Comparison of ENCODE assay signal across 10 cellular contexts in genomic region chr16:10387378-10387681, GRCh38. TPM values are rescaled to one million over a fixed set of nuclear protein-coding genes. Genes with fewer than 3 reads are reported as not detected.
DNase-seq lines count a peak whose midpoint lies in the region; ATAC-seq, FAIRE-seq and TF ChIP-seq lines count a peak whose summit lies in the region.
"Had no signal": no experiment of that assay in that cellular context is flagged by ENCODE, and none has a peak within 500 bp of the region (broad histone marks: within the 10 kb centered on the region; RNA-seq: fewer than 3 reads in every experiment).

No MANE protein-coding gene starts in this region.

- FAIRE-seq in HepG2 (lab: Jason Lieb, UNC), result no peak

- H3K27me3 ChIP-seq in HepG2 (ENCODE audit: control insufficient read depth in 1 of 2, insufficient read depth in 2 of 2, low read length in 2 of 2), result no peaks in the 10 kb centered on the region; a peak in 1 of 5 replicates
- H3K27me3 ChIP-seq: tibial artery had no signal

- TF ChIP-seq POLR2A in HepG2 (IDR thresholded peaks at IDR 0.05; ENCODE audit: insufficient read depth in 1 of 2, low read depth in 2 of 2, low read length in 2 of 2), result no peak

- TF ChIP-seq RAD21 in HepG2 (CRISPR knock-in tag; IDR thresholded peaks at IDR 0.05), result no peak

- peaks cover 52% of the 10 kb centered on the region for H3K36me3 Mint-ChIP-seq in stimulated activated naive CD8-positive, alpha-beta T cell treated with anti-CD3 and anti-CD28 coated beads, Interleukin-15, Interleukin-2, amounts not matched to agents 100 ng/mL and 50 ng/mL, for 24 hours (ENCODE audit: low read depth)
- peaks cover 53% of the 10 kb centered on the region for H3K36me3 Mint-ChIP-seq in activated naive CD8-positive, alpha-beta T cell treated with anti-CD3 and anti-CD28 coated beads for 36 hours

- no peak overlapping the region for H2AFZ ChIP-seq in HepG2 (ENCODE audit: low read length)

- peaks cover 57% of the 10 kb centered on the region for H3K4me1 ChIP-seq in HepG2 (ENCODE audit: insufficient read depth, low read length)

- H3K27ac Mint-ChIP-seq in stimulated activated naive CD8-positive, alpha-beta T cell treated with anti-CD3 and anti-CD28 coated beads, Interleukin-15, Interleukin-2, amounts not matched to agents 100 ng/mL and 50 ng/mL, for 24 hours, result peak overlapping the region; percentile 58
- no peak overlapping the region for H3K27ac Mint-ChIP-seq in activated naive CD8-positive, alpha-beta T cell treated with anti-CD3 and anti-CD28 coated beads for 36 hours

- no TSS peak for BruUV-seq in HepG2 (replicated peaks; lab: Mats Ljungman, UMichigan)

- H4K20me1 ChIP-seq in HepG2 (ENCODE audit: insufficient read depth, low read length), result peaks cover 14% of the 10 kb centered on the region; the same call in 1 of the 2 replicates

- H3K9ac ChIP-seq in HepG2 (ENCODE audit: insufficient read depth, low read depth, low read length), result peak overlapping the region; percentile 89

- peaks cover 50% of the 10 kb centered on the region for H3K4me1 Mint-ChIP-seq in stimulated activated naive CD8-positive, alpha-beta T cell treated with anti-CD3 and anti-CD28 coated beads, Interleukin-15, Interleukin-2, amounts not matched to agents 100 ng/mL and 50 ng/mL, for 24 hours (ENCODE audit: low read depth)
- H3K4me1 Mint-ChIP-seq in activated naive CD8-positive, alpha-beta T cell treated with anti-CD3 and anti-CD28 coated beads for 36 hours, result peaks cover 35% of the 10 kb centered on the region

- peaks cover 0 to 6% of the 10 kb centered on the region in 2 experiments; a peak in 2 of 5 replicates for H3K36me3 ChIP-seq in HepG2 (replicated peaks in 1 of 2; ENCODE audit: control insufficient read depth in 1 of 2, insufficient read depth in 2 of 2, low read length in 2 of 2)
- H3K36me3 ChIP-seq: tibial artery had no signal

- WGBS in HepG2 (ENCODE audit: low lambda C conversion rate), result 50% methylated on average over 2 of the region's 2 CpGs

- ATAC-seq in stimulated activated naive CD8-positive, alpha-beta T cell treated with anti-CD3 and anti-CD28 coated beads, Interleukin-15, Interleukin-2, amounts not matched to agents 100 U/mL and 50 U/mL, for 24 hours, result no peak
- no peak for ATAC-seq in HepG2

- TF ChIP-seq EP300 in HepG2 (IDR thresholded peaks at IDR 0.05; ENCODE audit: low read depth in 2 of 2, low read length in 2 of 2) (no peak), HepG2 (CRISPR knock-in tag; IDR thresholded peaks at IDR 0.05; ENCODE audit: borderline replicate concordance) (no peak)

- H3K4me3 Mint-ChIP-seq in stimulated activated naive CD8-positive, alpha-beta T cell treated with anti-CD3 and anti-CD28 coated beads, Interleukin-15, Interleukin-2, amounts not matched to agents 100 ng/mL and 50 ng/mL, for 24 hours, result peak overlapping the region; percentile 98
- peak overlapping the region; percentile 93 for H3K4me3 Mint-ChIP-seq in activated naive CD8-positive, alpha-beta T cell treated with anti-CD3 and anti-CD28 coated beads for 36 hours

- POLR2A ChIA-PET in HepG2 (lab: Yijun Ruan, JAX), result interaction anchor here (0.6 to 3.1 kb wide), 5 partner anchors 19 to 130 kb away, joined by 3 to 37 read pairs (median 4); no protein-coding TSS in a partner anchor

- H3K27ac ChIP-seq in HepG2 (ENCODE audit: extremely low read length, insufficient read depth, low read length), result peak overlapping the region; percentile 76
- H3K27ac ChIP-seq: tibial artery had no signal

- H3K4me2 ChIP-seq in HepG2 (ENCODE audit: low read depth, low read length), result peak overlapping the region; percentile 99

- no peak for DNase-seq in stimulated activated naive CD8-positive, alpha-beta T cell treated with anti-CD3 and anti-CD28 coated beads, Interleukin-15, Interleukin-2, amounts not matched to agents 100 U/mL and 50 U/mL, for 24 hours
- DNase-seq in activated naive CD8-positive, alpha-beta T cell treated with anti-CD3 and anti-CD28 coated beads for 36 hours, result no peak
- no peak for DNase-seq in HepG2 (ENCODE audit: low spot score)
- no peak for DNase-seq in GM19238 (ENCODE audit: insufficient read length, low spot score)
- no peak for DNase-seq in midbrain (lab: John Stamatoyannopoulos, UW)
- DNase-seq in hippocampal formation (lab: John Stamatoyannopoulos, UW), result no peak
- no peak for DNase-seq in GM13977 (ENCODE audit: low spot score)
- DNase-seq: NCI-H146, tibial artery had no signal

- no peaks in the 10 kb centered on the region for H3K27me3 Mint-ChIP-seq in stimulated activated naive CD8-positive, alpha-beta T cell treated with anti-CD3 and anti-CD28 coated beads, Interleukin-15, Interleukin-2, amounts not matched to agents 100 ng/mL and 50 ng/mL, for 24 hours
- H3K27me3 Mint-ChIP-seq in activated naive CD8-positive, alpha-beta T cell treated with anti-CD3 and anti-CD28 coated beads for 36 hours, result no peaks in the 10 kb centered on the region

- CTCF ChIA-PET in HepG2 (lab: Yijun Ruan, JAX; ENCODE audit: low intra/inter-chr PET ratio, low total read pairs), result no interaction called here

- peaks cover 3% of the 10 kb centered on the region for H3K9me3 Mint-ChIP-seq in stimulated activated naive CD8-positive, alpha-beta T cell treated with anti-CD3 and anti-CD28 coated beads, Interleukin-15, Interleukin-2, amounts not matched to agents 100 ng/mL and 50 ng/mL, for 24 hours
- H3K9me3 Mint-ChIP-seq in activated naive CD8-positive, alpha-beta T cell treated with anti-CD3 and anti-CD28 coated beads for 36 hours, result peaks cover 7% of the 10 kb centered on the region

- TF ChIP-seq CTCF in HepG2 (CRISPR knock-in tag; IDR thresholded peaks at IDR 0.05) (no peak), GM13977 (IDR thresholded peaks at IDR 0.05; ENCODE audit: extremely low read depth, insufficient read depth, missing control alignments) (no peak)

- H3K79me2 ChIP-seq in HepG2 (ENCODE audit: insufficient read depth, low read length), result peaks cover 60% of the 10 kb centered on the region

- H3K4me3 ChIP-seq in HepG2 (replicated peaks in 1 of 3; ENCODE audit: insufficient read depth in 1 of 3, low read depth in 2 of 3, low read length in 3 of 3), result peak overlapping the region; percentile 88 to 95 (median 91)

- H3K9me3 ChIP-seq in HepG2 (ENCODE audit: low read length), result no peaks in the 10 kb centered on the region
- H3K9me3 ChIP-seq: tibial artery had no signal

- intact Hi-C loops in HepG2 (cut with micrococcal nuclease; ENCODE audit: unreplicated experiment), result loop anchor here (2.0 to 10.0 kb wide), 3 partner anchors 65 to 347 kb away; no protein-coding TSS in a partner anchor

- in situ Hi-C loops in HepG2 (cut with HindIII; ENCODE audit: extremely low pct_ligation_motif_present, low pct_unique_long_range_greater_than_20kb), result no loop called here
- in situ Hi-C loops in GM13977 (cut with MboI; ENCODE audit: low pct_unique_long_range_greater_than_20kb, low sequenced_read_pairs, unreplicated experiment), result no loop called here

TF ChIP-seq in HepG2, 621 proteins besides CTCF, POLR2A, EP300 and RAD21 (continues in another document):
- TF ChIP-seq KLF11 (CRISPR knock-in tag; IDR thresholded peaks at IDR 0.05) (0 out of 2 replicates have a peak, but pooled peaks have one; percentile 19), TAF1 (CRISPR knock-in tag; IDR thresholded peaks at IDR 0.05) (no peak), SYNCRIP (IDR thresholded peaks at IDR 0.05; ENCODE audit: insufficient read depth, low read depth, low read length) (no peak), ZNF577 (CRISPR knock-in tag; IDR thresholded peaks at IDR 0.05; ENCODE audit: borderline replicate concordance, low read depth) (no peak), FOXA3 (CRISPR knock-in tag; IDR thresholded peaks at IDR 0.05) (0 out of 2 replicates have a peak, but pooled peaks have one; percentile 5), RBFOX2 (IDR thresholded peaks at IDR 0.05; ENCODE audit: low read depth, low read length) (peak; percentile 48; the same call in 1 of the 2 replicates), SMYD3 (CRISPR knock-in tag; IDR thresholded peaks at IDR 0.05) (0 out of 2 replicates have a peak, but pooled peaks have one; percentile 56), ATF4 (CRISPR knock-in tag; IDR thresholded peaks at IDR 0.05) (peak in 1 of 2 experiments; percentile 23; a peak in 2 of 4 replicates), CEBPG (CRISPR knock-in tag; IDR thresholded peaks at IDR 0.05) (peak; percentile 26; the same call in 1 of the 2 replicates), ZNF331 (CRISPR knock-in tag; IDR thresholded peaks at IDR 0.05) (peak; percentile 52; the same call in 1 of the 2 replicates)

RNA-seq across cellular contexts. Expression of gene ATF7IP2, which starts 1.5 kb away (rescaled TPM):
- 10 to 100 TPM; 19.4 to 20.3 TPM for total RNA-seq in activated naive CD8-positive, alpha-beta T cell treated with anti-CD3 and anti-CD28 coated beads for 36 hours
- total RNA-seq in HepG2 (2016; rRNA removed; fragmentation: Illumina TruSeq; extraction: Trizol), result 98.1 and 117 TPM in 2 replicates
- total RNA-seq in HepG2 (2016; cell fraction: cytosol; rRNA removed; fragmentation: Illumina TruSeq; extraction: Trizol; ENCODE audit: low read depth), result 101 and 109 TPM in 2 replicates
- 106 and 115 TPM in 2 replicates for total RNA-seq in HepG2 (2016; cell fraction: insoluble cytoplasmic fraction; rRNA removed; fragmentation: Illumina TruSeq; extraction: Trizol)
- total RNA-seq in HepG2 (2016; cell fraction: membrane; rRNA removed; fragmentation: Illumina TruSeq; extraction: Trizol), result 107 and 129 TPM in 2 replicates
- 161 and 171 TPM in 2 replicates for total RNA-seq in HepG2 (2016; cell fraction: nucleus; rRNA removed; fragmentation: Illumina TruSeq; extraction: Trizol)
- 128 and 217 TPM in 2 replicates for polyA plus RNA-seq in HepG2 (2011; rRNA removed)
- polyA plus RNA-seq in HepG2 (2011; cell fraction: cytosol; rRNA removed), result 62.4 and 72.6 TPM in 2 replicates
- polyA plus RNA-seq in HepG2 (2011; cell fraction: nucleus; rRNA removed), result 208 and 219 TPM in 2 replicates
- 35.1 and 53.6 TPM in 2 replicates for polyA plus RNA-seq in HepG2 (2012)
- 30.6 and 34.0 TPM in 2 replicates for polyA plus RNA-seq in HepG2 (2016; cell fraction: cytosol; fragmentation: Illumina TruSeq; extraction: Trizol; ENCODE audit: low read depth)
- polyA plus RNA-seq in HepG2 (2016; cell fraction: insoluble cytoplasmic fraction; fragmentation: Illumina TruSeq; extraction: Trizol; ENCODE audit: low read depth), result 100 and 111 TPM in 2 replicates
- polyA plus RNA-seq in HepG2 (2016; cell fraction: membrane; fragmentation: Illumina TruSeq; extraction: Trizol; ENCODE audit: low read depth), result 46.8 and 54.0 TPM in 2 replicates
- 251 and 257 TPM in 2 replicates for polyA plus RNA-seq in HepG2 (2016; cell fraction: nucleus; fragmentation: Illumina TruSeq; extraction: Trizol; ENCODE audit: insufficient read depth, low read depth)
- polyA minus RNA-seq in HepG2 (2011; rRNA and poly(A)+ RNA removed; ENCODE audit: low replicate concordance), result 0.33 and 64.9 TPM in 2 replicates
- 15.6 and 16.1 TPM in 2 replicates for polyA minus RNA-seq in HepG2 (2011; cell fraction: cytosol; rRNA and poly(A)+ RNA removed)
- polyA minus RNA-seq in HepG2 (2011; cell fraction: nucleus; rRNA and poly(A)+ RNA removed), result 264 and 280 TPM in 2 replicates
